11 cellular contexts compared by ENCODE assay signal in the genomic region with DNA sequence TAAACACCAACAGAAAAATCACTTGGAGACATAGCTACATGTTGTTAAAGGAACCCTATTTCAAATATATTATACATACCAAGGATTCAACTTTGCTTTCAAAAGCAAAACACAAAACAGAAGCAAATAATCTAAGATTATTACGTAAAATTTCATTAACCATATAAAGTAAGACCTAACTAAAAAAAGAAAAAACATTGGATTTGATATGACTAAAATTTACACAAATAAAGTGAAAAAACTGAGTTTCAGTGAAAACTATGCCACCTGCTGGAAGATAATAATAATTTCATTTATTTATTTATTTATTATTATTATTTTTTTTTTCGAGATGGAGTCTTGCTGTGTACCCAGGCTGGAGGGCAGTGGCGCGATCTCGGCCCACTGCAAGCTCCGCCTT. TPM values are rescaled to one million over a fixed set of nuclear protein-coding genes. Genes with fewer than 3 reads are reported as not detected.
DNase-seq lines count a peak whose midpoint lies in the region; ATAC-seq, FAIRE-seq and TF ChIP-seq lines count a peak whose summit lies in the region.
"Had no signal": no experiment of that assay in that cellular context is flagged by ENCODE, and none has a peak within 500 bp of the region (broad histone marks: within the 10 kb centered on the region; RNA-seq: fewer than 3 reads in every experiment).

No MANE protein-coding gene starts in this region.

- H3K4me1 ChIP-seq in HepG2 (ENCODE audit: insufficient read depth, low read length) = no peaks in the 10 kb centered on the region

- no peak for TF ChIP-seq CTCF in astrocyte of the cerebellum (IDR thresholded peaks at IDR 0.05; ENCODE audit: low read depth, low read length, missing control alignments)
- TF ChIP-seq CTCF in HepG2 (CRISPR knock-in tag; IDR thresholded peaks at IDR 0.05) = no peak
- no peak for TF ChIP-seq CTCF in coronary artery (IDR thresholded peaks at IDR 0.05)

- H3K36me3 ChIP-seq in HepG2 (replicated peaks in 1 of 2; ENCODE audit: control insufficient read depth in 1 of 2, insufficient read depth in 2 of 2, low read length in 2 of 2) = peaks cover 4 to 14% of the 10 kb centered on the region in 2 experiments; a peak in 4 of 5 replicates

- POLR2A ChIA-PET in HepG2 (lab: Yijun Ruan, JAX) = no interaction called here

- no TSS peak for BruUV-seq in HepG2 (replicated peaks; lab: Mats Ljungman, UMichigan)

- CTCF ChIA-PET in HepG2 (lab: Yijun Ruan, JAX; ENCODE audit: low intra/inter-chr PET ratio, low total read pairs) = no interaction called here

- H3K4me2 ChIP-seq in HepG2 (ENCODE audit: low read depth, low read length) = no peak overlapping the region

- no peak for TF ChIP-seq EP300 in HepG2 (IDR thresholded peaks at IDR 0.05; ENCODE audit: low read depth in 2 of 2, low read length in 2 of 2)
- no peak for TF ChIP-seq EP300 in HepG2 (CRISPR knock-in tag; IDR thresholded peaks at IDR 0.05; ENCODE audit: borderline replicate concordance)

- no peak overlapping the region for H2AFZ ChIP-seq in HepG2 (ENCODE audit: low read length)

- H3K27ac ChIP-seq in HepG2 (ENCODE audit: extremely low read length, insufficient read depth, low read length) (no peak overlapping the region), coronary artery (no peak overlapping the region)

- no peak for FAIRE-seq in HepG2 (lab: Jason Lieb, UNC)

- no peaks in the 10 kb centered on the region for H3K79me2 ChIP-seq in HepG2 (ENCODE audit: insufficient read depth, low read length)

- intact Hi-C loops in HepG2 (cut with micrococcal nuclease; ENCODE audit: unreplicated experiment) = no loop called here
- intact Hi-C loops in posterior vena cava (cut with DNase I) = no loop called here

- in situ Hi-C loops in ACHN (cut with HindIII; ENCODE audit: low pct_ligation_motif_present, low pct_unique_long_range_greater_than_20kb, low sequenced_read_pairs) = no loop called here
- in situ Hi-C loops in astrocyte of the cerebellum (cut with HindIII; ENCODE audit: low sequenced_read_pairs) = loop anchor here (10.0 kb wide), 1 partner anchor 57 kb away; no protein-coding TSS in a partner anchor
- in situ Hi-C loops in HepG2 (cut with HindIII; ENCODE audit: extremely low pct_ligation_motif_present, low pct_unique_long_range_greater_than_20kb) = no loop called here

- peak; percentile 11 for DNase-seq in ACHN
- DNase-seq in GM03348 (ENCODE audit: low spot score) = peak; percentile 25
- DNase-seq in astrocyte of the cerebellum (ENCODE audit: low read depth) = peak; percentile 3
- DNase-seq in HepG2 (ENCODE audit: low spot score) = no peak
- no peak for DNase-seq in H4 (ENCODE audit: low spot score)
- no peak for DNase-seq in coronary artery (ENCODE audit: low spot score)
- no peak for DNase-seq in DMS114 treated with DMSO at 0.1 percent for 48 hours (lab: John Stamatoyannopoulos, UW; ENCODE audit: unreplicated experiment)
- no peak for DNase-seq in posterior vena cava (ENCODE audit: low spot score)
- DNase-seq: hypothalamus; NCI-H524 treated with DMSO at 0.1 percent for 48 hours; stimulated activated CD4-positive, alpha-beta T cell treated with anti-CD3 and anti-CD28 coated beads, Interleukin-4, amount 100 ng/mL, for 1 hour had no signal

- no peak for TF ChIP-seq RAD21 in HepG2 (CRISPR knock-in tag; IDR thresholded peaks at IDR 0.05)

- no peaks in the 10 kb centered on the region for H3K27me3 ChIP-seq in HepG2 (ENCODE audit: control insufficient read depth in 1 of 2, insufficient read depth in 2 of 2, low read length in 2 of 2)

- H3K9me3 ChIP-seq in HepG2 (ENCODE audit: low read length) = no peaks in the 10 kb centered on the region

- H4K20me1 ChIP-seq in HepG2 (ENCODE audit: insufficient read depth, low read length) = no peaks in the 10 kb centered on the region

- TF ChIP-seq POLR2A in HepG2 (IDR thresholded peaks at IDR 0.05; ENCODE audit: insufficient read depth in 1 of 2, low read depth in 2 of 2, low read length in 2 of 2) = no peak

- no peak overlapping the region for H3K9ac ChIP-seq in HepG2 (ENCODE audit: insufficient read depth, low read depth, low read length)

- 79% methylated on average over 6 of the region's 6 CpGs for WGBS in HepG2 (ENCODE audit: low lambda C conversion rate)

- ATAC-seq in HepG2 = no peak

- H3K4me3 ChIP-seq in astrocyte of the cerebellum (ENCODE audit: low read depth, low read length) = no peak overlapping the region
- no peak overlapping the region for H3K4me3 ChIP-seq in HepG2 (replicated peaks in 1 of 3; ENCODE audit: insufficient read depth in 1 of 3, low read depth in 2 of 3, low read length in 3 of 3)
- H3K4me3 ChIP-seq in coronary artery = no peak overlapping the region

TF ChIP-seq in HepG2, 621 proteins besides CTCF, POLR2A, EP300 and RAD21:
- TF ChIP-seq HDAC2 (CRISPR knock-in tag; IDR thresholded peaks at IDR 0.05) (no peak), REL (CRISPR knock-in tag; conservative IDR thresholded peaks at IDR 0.05) (no peak), HOXD1 (CRISPR knock-in tag; IDR thresholded peaks at IDR 0.05) (no peak), ZNF432 (CRISPR knock-in tag; IDR thresholded peaks at IDR 0.05; ENCODE audit: borderline replicate concordance) (no peak), STAG1 (CRISPR knock-in tag; IDR thresholded peaks at IDR 0.05) (peak; percentile 23; the same call in 1 of the 2 replicates)

RNA-seq across cellular contexts. Expression of a gene that starts 45.2 kb away (rescaled TPM):
- total RNA-seq in HepG2 (2016; rRNA removed; fragmentation: Illumina TruSeq; extraction: Trizol) (27.5 and 44.4 TPM in 2 replicates), posterior vena cava (1 to 10 TPM; 3.0 to 4.5 TPM)
- 13.2 and 14.2 TPM in 2 replicates for total RNA-seq in HepG2 (2016; cell fraction: cytosol; rRNA removed; fragmentation: Illumina TruSeq; extraction: Trizol; ENCODE audit: low read depth)
- 26.7 and 45.5 TPM in 2 replicates for total RNA-seq in HepG2 (2016; cell fraction: insoluble cytoplasmic fraction; rRNA removed; fragmentation: Illumina TruSeq; extraction: Trizol)
- total RNA-seq in HepG2 (2016; cell fraction: membrane; rRNA removed; fragmentation: Illumina TruSeq; extraction: Trizol) = 11.1 and 13.8 TPM in 2 replicates
- 20.9 and 22.6 TPM in 2 replicates for total RNA-seq in HepG2 (2016; cell fraction: nucleus; rRNA removed; fragmentation: Illumina TruSeq; extraction: Trizol)
- 3.5 and 5.5 TPM in 2 replicates for polyA plus RNA-seq in HepG2 (2011; rRNA removed)
- 1.9 and 2.3 TPM in 2 replicates for polyA plus RNA-seq in HepG2 (2011; cell fraction: cytosol; rRNA removed)
- polyA plus RNA-seq in HepG2 (2011; cell fraction: nucleus; rRNA removed) = 1.5 and 2.1 TPM in 2 replicates
- 3.3 and 7.6 TPM in 2 replicates for polyA plus RNA-seq in HepG2 (2012)
- 0.62 and 1.4 TPM in 2 replicates for polyA plus RNA-seq in HepG2 (2016; cell fraction: cytosol; fragmentation: Illumina TruSeq; extraction: Trizol; ENCODE audit: low read depth)
- 21.3 and 25.4 TPM in 2 replicates for polyA plus RNA-seq in HepG2 (2016; cell fraction: insoluble cytoplasmic fraction; fragmentation: Illumina TruSeq; extraction: Trizol; ENCODE audit: low read depth)
- polyA plus RNA-seq in HepG2 (2016; cell fraction: membrane; fragmentation: Illumina TruSeq; extraction: Trizol; ENCODE audit: low read depth) = 1.4 and 2.0 TPM in 2 replicates
- polyA plus RNA-seq in HepG2 (2016; cell fraction: nucleus; fragmentation: Illumina TruSeq; extraction: Trizol; ENCODE audit: insufficient read depth, low read depth) = 19.0 and 20.0 TPM in 2 replicates
- 5.1 and 22.5 TPM in 2 replicates for polyA minus RNA-seq in HepG2 (2011; rRNA and poly(A)+ RNA removed; ENCODE audit: low replicate concordance)
- polyA minus RNA-seq in HepG2 (2011; cell fraction: cytosol; rRNA and poly(A)+ RNA removed) = 5.7 and 7.9 TPM in 2 replicates
- 9.8 and 11.6 TPM in 2 replicates for polyA minus RNA-seq in HepG2 (2011; cell fraction: nucleus; rRNA and poly(A)+ RNA removed)
- total RNA-seq in H4 (2014; rRNA removed; shearing (Covaris generic)) = 18.6 and 19.5 TPM in 2 replicates

RNA-seq across cellular contexts. Expression of a gene that starts 45.3 kb away (rescaled TPM):
- total RNA-seq in HepG2 (2016; rRNA removed; fragmentation: Illumina TruSeq; extraction: Trizol) (10.0 and 17.3 TPM in 2 replicates), posterior vena cava (10 to 100 TPM; 34.3 to 48.1 TPM)
- 1.1 and 1.6 TPM in 2 replicates for total RNA-seq in HepG2 (2016; cell fraction: cytosol; rRNA removed; fragmentation: Illumina TruSeq; extraction: Trizol; ENCODE audit: low read depth)
- 12.1 and 17.5 TPM in 2 replicates for total RNA-seq in HepG2 (2016; cell fraction: insoluble cytoplasmic fraction; rRNA removed; fragmentation: Illumina TruSeq; extraction: Trizol)
- 7.9 and 8.1 TPM in 2 replicates for total RNA-seq in HepG2 (2016; cell fraction: membrane; rRNA removed; fragmentation: Illumina TruSeq; extraction: Trizol)
- 13.5 and 16.2 TPM in 2 replicates for total RNA-seq in HepG2 (2016; cell fraction: nucleus; rRNA removed; fragmentation: Illumina TruSeq; extraction: Trizol)
- 3.7 and 4.0 TPM in 2 replicates for polyA plus RNA-seq in HepG2 (2011; rRNA removed)
- polyA plus RNA-seq in HepG2 (2011; cell fraction: cytosol; rRNA removed) = 1.3 and 2.2 TPM in 2 replicates
- 2.2 and 4.2 TPM in 2 replicates for polyA plus RNA-seq in HepG2 (2011; cell fraction: nucleus; rRNA removed)
- polyA plus RNA-seq in HepG2 (2012) = 3.5 and 6.4 TPM in 2 replicates
- polyA plus RNA-seq in HepG2 (2016; cell fraction: cytosol; fragmentation: Illumina TruSeq; extraction: Trizol; ENCODE audit: low read depth) = 1.8 and 2.8 TPM in 2 replicates
- 9.9 and 10.3 TPM in 2 replicates for polyA plus RNA-seq in HepG2 (2016; cell fraction: insoluble cytoplasmic fraction; fragmentation: Illumina TruSeq; extraction: Trizol; ENCODE audit: low read depth)
- 2.9 and 3.5 TPM in 2 replicates for polyA plus RNA-seq in HepG2 (2016; cell fraction: membrane; fragmentation: Illumina TruSeq; extraction: Trizol; ENCODE audit: low read depth)
- 14.7 and 21.8 TPM in 2 replicates for polyA plus RNA-seq in HepG2 (2016; cell fraction: nucleus; fragmentation: Illumina TruSeq; extraction: Trizol; ENCODE audit: insufficient read depth, low read depth)
- 6.5 and 10.7 TPM in 2 replicates for polyA minus RNA-seq in HepG2 (2011; rRNA and poly(A)+ RNA removed; ENCODE audit: low replicate concordance)
- 2.8 and 6.1 TPM in 2 replicates for polyA minus RNA-seq in HepG2 (2011; cell fraction: cytosol; rRNA and poly(A)+ RNA removed)
- polyA minus RNA-seq in HepG2 (2011; cell fraction: nucleus; rRNA and poly(A)+ RNA removed) = 8.1 and 9.3 TPM in 2 replicates
- 9.3 and 11.6 TPM in 2 replicates for total RNA-seq in H4 (2014; rRNA removed; shearing (Covaris generic))

Comparison
In these comparisons a context has a peak if more than half of its experiments do, and no peak if none do; other contexts are left out.
1. DNase-seq: peak in ACHN (single experiment), GM03348 (single experiment) and astrocyte of the cerebellum (single experiment); none in HepG2 (single experiment), H4 (single experiment), coronary artery (single experiment), DMS114 treated with DMSO at 0.1 percent for 48 hours (single experiment) and posterior vena cava (single experiment).